ENCODE assay signal across 8 cellular contexts in the genomic region with DNA sequence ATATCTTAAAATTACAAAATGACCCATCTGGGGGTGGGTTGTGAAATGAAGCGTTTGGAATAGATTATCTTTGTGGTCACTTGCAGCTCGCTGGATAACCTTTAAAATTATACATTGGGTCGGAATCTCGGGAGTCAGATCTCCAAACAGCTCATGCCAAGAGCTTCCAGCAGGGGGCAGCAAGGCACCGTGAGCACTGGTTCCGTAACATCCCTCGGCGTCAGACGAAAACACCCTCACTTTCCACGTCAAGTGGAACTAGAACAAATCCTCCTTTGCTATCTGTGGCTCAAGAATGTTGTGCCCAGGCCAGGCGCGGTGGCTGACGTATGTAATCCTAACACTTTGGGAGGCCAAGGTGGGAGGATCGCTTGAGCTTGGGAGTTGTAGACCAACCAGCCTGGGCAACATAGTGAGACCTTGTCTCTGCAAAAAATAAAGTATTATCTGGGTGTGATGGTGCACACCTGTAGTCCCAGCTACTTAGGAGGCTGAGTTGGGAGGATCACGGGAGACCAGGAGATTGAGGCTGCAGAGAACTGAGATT. TPM values are rescaled to one million over a fixed set of nuclear protein-coding genes. Genes with fewer than 3 reads are reported as not detected.
DNase-seq lines count a peak whose midpoint lies in the region; ATAC-seq, FAIRE-seq and TF ChIP-seq lines count a peak whose summit lies in the region.

No MANE protein-coding gene starts in this region.

- peak; percentile 96 for TF ChIP-seq CTCF in choroid plexus epithelial cell (conservative IDR thresholded peaks at IDR 0.05; ENCODE audit: low read depth, low read length)
- TF ChIP-seq CTCF in HepG2 (CRISPR knock-in tag; IDR thresholded peaks at IDR 0.05) = peak; percentile 96

- no peak for TF ChIP-seq POLR2A in HepG2 (IDR thresholded peaks at IDR 0.05; ENCODE audit: insufficient read depth in 1 of 2, low read depth in 2 of 2, low read length in 2 of 2)

- peak overlapping the region; percentile 65 for H3K4me2 ChIP-seq in HepG2 (ENCODE audit: low read depth, low read length)

- TF ChIP-seq RAD21 in HepG2 (CRISPR knock-in tag; IDR thresholded peaks at IDR 0.05) = peak; percentile 81

- peaks cover 23% of the 10 kb centered on the region for H3K4me1 ChIP-seq in HepG2 (ENCODE audit: insufficient read depth, low read length)

- POLR2A ChIA-PET in HepG2 (lab: Yijun Ruan, JAX) = interaction anchor here (1.1 to 3.0 kb wide), 6 partner anchors 31 to 140 kb away, joined by 3 to 20 read pairs (median 5); partner anchors contain the start of genes ITGB5 and UMPS

- no peak overlapping the region for H3K9ac ChIP-seq in HepG2 (ENCODE audit: insufficient read depth, low read depth, low read length)

- H4K20me1 ChIP-seq in HepG2 (ENCODE audit: insufficient read depth, low read length) = no peaks in the 10 kb centered on the region

- peak; percentile 87 for FAIRE-seq in HepG2 (lab: Jason Lieb, UNC)

- H3K9me3 ChIP-seq in HepG2 (ENCODE audit: low read length) = no peaks in the 10 kb centered on the region

- H2AFZ ChIP-seq in HepG2 (ENCODE audit: low read length) = no peak overlapping the region

- DNase-seq in COLO668 (lab: John Stamatoyannopoulos, UW; ENCODE audit: unreplicated experiment) (peak; percentile 68), NCI-H510A treated with DMSO at 0.1 percent for 48 hours (lab: John Stamatoyannopoulos, UW) (peak; percentile 65), choroid plexus epithelial cell (ENCODE audit: low read depth) (peak; percentile 92), HepG2 (ENCODE audit: low spot score) (peak; percentile 66)
- DNase-seq in activated CD4-positive, alpha-beta T cell treated with anti-CD3 and anti-CD28 coated beads for 48 hours = peak; percentile 86
- peak; percentile 78 for DNase-seq in stimulated activated CD4-positive, alpha-beta T cell treated with anti-CD3 and anti-CD28 coated beads, Interleukin-4, amount 100 ng/mL, for 1 hour

- H3K27ac ChIP-seq in HepG2 (ENCODE audit: extremely low read length, insufficient read depth, low read length) = no peak overlapping the region

- CTCF ChIA-PET in HepG2 (lab: Yijun Ruan, JAX; ENCODE audit: low intra/inter-chr PET ratio, low total read pairs) = interaction anchor here (0.6 to 2.2 kb wide), 5 partner anchors 138 to 224 kb away, joined by 3 to 27 read pairs (median 3); no protein-coding TSS in a partner anchor

- in situ Hi-C loops in HepG2 (cut with HindIII; ENCODE audit: extremely low pct_ligation_motif_present, low pct_unique_long_range_greater_than_20kb) = loop anchor here (5.0 to 25.0 kb wide), 2 partner anchors 141 to 401 kb away; no protein-coding TSS in a partner anchor

- peaks cover 22 to 32% of the 10 kb centered on the region in 2 experiments for H3K36me3 ChIP-seq in HepG2 (replicated peaks in 1 of 2; ENCODE audit: control insufficient read depth in 1 of 2, insufficient read depth in 2 of 2, low read length in 2 of 2)

- ATAC-seq in HG02571 (IDR thresholded peaks at IDR 0.05; ENCODE audit: unreplicated experiment) (peak; percentile 56), HepG2 (peak; percentile 59), GM21367 (IDR thresholded peaks at IDR 0.05; ENCODE audit: unreplicated experiment) (no peak)

- no peaks in the 10 kb centered on the region for H3K27me3 ChIP-seq in HepG2 (ENCODE audit: control insufficient read depth in 1 of 2, insufficient read depth in 2 of 2, low read length in 2 of 2)

- H3K79me2 ChIP-seq in HepG2 (ENCODE audit: insufficient read depth, low read length) = no peaks in the 10 kb centered on the region

- TF ChIP-seq EP300 in HepG2 (IDR thresholded peaks at IDR 0.05; ENCODE audit: low read depth in 2 of 2, low read length in 2 of 2) = no peak
- TF ChIP-seq EP300 in HepG2 (CRISPR knock-in tag; IDR thresholded peaks at IDR 0.05; ENCODE audit: borderline replicate concordance) = no peak

- WGBS in HepG2 (ENCODE audit: low lambda C conversion rate) = 13% methylated on average over 14 of the region's 15 CpGs

- BruUV-seq in HepG2 (replicated peaks; lab: Mats Ljungman, UMichigan) = no TSS peak

- intact Hi-C loops in HepG2 (cut with micrococcal nuclease; ENCODE audit: unreplicated experiment) = loop anchor here (1.0 to 5.0 kb wide), 3 partner anchors 126 to 225 kb away; partner anchors contain the start of gene ITGB5

- H3K4me3 ChIP-seq in choroid plexus epithelial cell (ENCODE audit: low read depth, low read length) = no peak overlapping the region
- peak overlapping the region in 1 of 3 experiments; percentile 27; a peak in 1 of 6 replicates for H3K4me3 ChIP-seq in HepG2 (replicated peaks in 1 of 3; ENCODE audit: insufficient read depth in 1 of 3, low read depth in 2 of 3, low read length in 3 of 3)

TF ChIP-seq in HepG2, 621 proteins besides CTCF, POLR2A, EP300 and RAD21 (continues in another document):
- TF ChIP-seq HES4 (CRISPR knock-in tag; IDR thresholded peaks at IDR 0.05; ENCODE audit: borderline replicate concordance) = no peak
- TF ChIP-seq ELF1 (CRISPR knock-in tag; IDR thresholded peaks at IDR 0.05) = no peak
- TF ChIP-seq, protein P1, sequence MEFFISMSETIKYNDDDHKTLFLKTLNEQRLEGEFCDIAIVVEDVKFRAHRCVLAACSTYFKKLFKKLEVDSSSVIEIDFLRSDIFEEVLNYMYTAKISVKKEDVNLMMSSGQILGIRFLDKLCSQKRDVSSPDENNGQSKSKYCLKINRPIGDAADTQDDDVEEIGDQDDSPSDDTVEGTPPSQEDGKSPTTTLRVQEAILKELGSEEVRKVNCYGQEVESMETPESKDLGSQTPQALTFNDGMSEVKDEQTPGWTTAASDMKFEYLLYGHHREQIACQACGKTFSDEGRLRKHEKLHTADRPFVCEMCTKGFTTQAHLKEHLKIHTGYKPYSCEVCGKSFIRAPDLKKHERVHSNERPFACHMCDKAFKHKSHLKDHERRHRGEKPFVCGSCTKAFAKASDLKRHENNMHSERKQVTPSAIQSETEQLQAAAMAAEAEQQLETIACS (CRISPR knock-in tag; IDR thresholded peaks at IDR 0.05) = no peak
- no peak for TF ChIP-seq GFI1 (CRISPR knock-in tag; IDR thresholded peaks at IDR 0.05; ENCODE audit: borderline replicate concordance)
- no peak for TF ChIP-seq RXRB (CRISPR knock-in tag; IDR thresholded peaks at IDR 0.05; ENCODE audit: borderline replicate concordance)
- TF ChIP-seq GMEB2 (CRISPR knock-in tag; IDR thresholded peaks at IDR 0.05; ENCODE audit: low read depth) = no peak
- TF ChIP-seq HDAC1 (CRISPR knock-in tag; IDR thresholded peaks at IDR 0.05) = 0 out of 2 replicates have a peak, but pooled peaks have one; percentile 25
- TF ChIP-seq ZNF773 (CRISPR knock-in tag; IDR thresholded peaks at IDR 0.05; ENCODE audit: borderline replicate concordance) = no peak
- no peak for TF ChIP-seq KAT2B (IDR thresholded peaks at IDR 0.05; ENCODE audit: borderline replicate concordance, low read depth, low read length)
- TF ChIP-seq KLF16 (CRISPR knock-in tag; IDR thresholded peaks at IDR 0.05) = no peak
- peak; percentile 60; the same call in 1 of the 2 replicates for TF ChIP-seq DNMT1 (CRISPR knock-in tag; IDR thresholded peaks at IDR 0.05)

RNA-seq across cellular contexts. Expression of gene UMPS, which starts 31.1 kb away (rescaled TPM):
- total RNA-seq in HepG2 (2016; rRNA removed; fragmentation: Illumina TruSeq; extraction: Trizol) = 74.2 and 117 TPM in 2 replicates
- 28.7 and 31.7 TPM in 2 replicates for total RNA-seq in HepG2 (2016; cell fraction: cytosol; rRNA removed; fragmentation: Illumina TruSeq; extraction: Trizol; ENCODE audit: low read depth)
- 78.4 and 116 TPM in 2 replicates for total RNA-seq in HepG2 (2016; cell fraction: insoluble cytoplasmic fraction; rRNA removed; fragmentation: Illumina TruSeq; extraction: Trizol)
- total RNA-seq in HepG2 (2016; cell fraction: membrane; rRNA removed; fragmentation: Illumina TruSeq; extraction: Trizol) = 34.6 and 40.8 TPM in 2 replicates
- 44.6 and 58.8 TPM in 2 replicates for total RNA-seq in HepG2 (2016; cell fraction: nucleus; rRNA removed; fragmentation: Illumina TruSeq; extraction: Trizol)
- 45.6 and 52.7 TPM in 2 replicates for polyA plus RNA-seq in HepG2 (2011; rRNA removed)
- polyA plus RNA-seq in HepG2 (2011; cell fraction: cytosol; rRNA removed) = 38.1 and 45.2 TPM in 2 replicates
- polyA plus RNA-seq in HepG2 (2011; cell fraction: nucleus; rRNA removed) = 17.0 and 19.5 TPM in 2 replicates
- polyA plus RNA-seq in HepG2 (2012) = 35.5 and 38.6 TPM in 2 replicates
- 5.6 and 7.5 TPM in 2 replicates for polyA plus RNA-seq in HepG2 (2016; cell fraction: cytosol; fragmentation: Illumina TruSeq; extraction: Trizol; ENCODE audit: low read depth)
- polyA plus RNA-seq in HepG2 (2016; cell fraction: insoluble cytoplasmic fraction; fragmentation: Illumina TruSeq; extraction: Trizol; ENCODE audit: low read depth) = 104 and 112 TPM in 2 replicates
- polyA plus RNA-seq in HepG2 (2016; cell fraction: membrane; fragmentation: Illumina TruSeq; extraction: Trizol; ENCODE audit: low read depth) = 11.5 and 11.6 TPM in 2 replicates
- 57.0 and 64.6 TPM in 2 replicates for polyA plus RNA-seq in HepG2 (2016; cell fraction: nucleus; fragmentation: Illumina TruSeq; extraction: Trizol; ENCODE audit: insufficient read depth, low read depth)
- 37.2 and 57.0 TPM in 2 replicates for polyA minus RNA-seq in HepG2 (2011; rRNA and poly(A)+ RNA removed; ENCODE audit: low replicate concordance)
- 89.0 and 103 TPM in 2 replicates for polyA minus RNA-seq in HepG2 (2011; cell fraction: cytosol; rRNA and poly(A)+ RNA removed)
- polyA minus RNA-seq in HepG2 (2011; cell fraction: nucleus; rRNA and poly(A)+ RNA removed) = 47.1 and 56.3 TPM in 2 replicates
